In the genomic region with DNA sequence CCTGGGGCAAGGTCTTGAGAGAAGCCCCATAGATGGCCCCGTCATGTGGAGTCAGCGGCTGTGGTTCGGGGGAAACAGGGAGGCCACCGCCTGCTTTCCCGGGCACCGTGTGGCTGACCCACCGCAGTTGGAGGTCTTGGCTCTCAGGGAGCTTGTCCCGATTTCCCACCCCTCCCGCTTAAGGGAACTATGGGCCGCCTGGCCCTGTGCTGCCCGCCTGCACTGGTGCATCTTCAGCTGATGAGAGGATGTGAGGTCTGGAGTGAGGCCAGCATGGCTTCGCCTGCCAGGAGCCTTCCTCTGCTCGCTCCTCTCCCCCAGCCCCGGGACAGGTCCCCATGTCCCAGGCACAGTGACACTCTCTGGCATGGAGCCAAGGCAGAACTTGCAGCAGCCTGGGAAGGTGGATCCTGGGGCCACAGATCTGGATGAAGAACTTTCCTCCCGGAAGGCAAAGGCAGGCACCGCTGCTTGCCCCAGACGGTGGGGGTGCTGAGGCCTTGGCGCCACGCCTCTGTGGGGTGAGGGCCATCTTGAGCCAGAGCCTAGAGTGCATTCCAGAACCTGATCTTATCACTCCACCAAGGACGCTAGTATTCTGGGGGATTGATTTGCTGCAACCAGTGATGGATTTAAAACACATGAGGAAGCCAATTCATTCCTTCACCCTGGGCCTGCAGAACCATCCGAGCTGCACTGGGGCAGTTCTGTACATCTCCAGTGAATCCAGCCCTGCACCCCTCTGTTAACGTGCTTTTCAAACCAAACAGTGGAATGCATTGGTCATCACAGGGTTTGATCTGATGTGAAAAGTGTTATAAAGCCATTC, we compare ENCODE assay signal across 12 cellular contexts.
DNase-seq lines count a peak whose midpoint lies in the region; ATAC-seq and TF ChIP-seq lines count a peak whose summit lies in the region.
"Had no signal": no experiment of that assay in that cellular context is flagged by ENCODE, and none has a peak within 500 bp of the region (broad histone marks: within the 10 kb centered on the region; RNA-seq: fewer than 3 reads in every experiment).

No MANE protein-coding gene starts in this region.

- intact Hi-C loops in MCF 10A (cut with micrococcal nuclease) = no loop called here
- intact Hi-C loops in vagina (cut with DNase I) = loop anchor here (10.0 kb wide), 1 partner anchor 235 kb away; no protein-coding TSS in a partner anchor

- H3K4me3 ChIP-seq in vagina = no peak overlapping the region

- peaks cover 12% of the 10 kb centered on the region for H3K27me3 Mint-ChIP-seq in MCF 10A (ENCODE audit: insufficient read depth, unreplicated experiment)
- peaks cover 25% of the 10 kb centered on the region for H3K27me3 Mint-ChIP-seq in nephron (ENCODE audit: low read depth)
- H3K27me3 Mint-ChIP-seq: stimulated activated naive CD8-positive, alpha-beta T cell treated with anti-CD3 and anti-CD28 coated beads, Interleukin-15, Interleukin-2, amounts not matched to agents 100 ng/mL and 50 ng/mL, for 24 hours had no signal

- no peak overlapping the region for H3K4me3 Mint-ChIP-seq in MCF 10A (ENCODE audit: unreplicated experiment)
- H3K4me3 Mint-ChIP-seq in nephron = no peak overlapping the region
- H3K4me3 Mint-ChIP-seq: dendritic cell treated with granulocyte-macrophage colony-stimulating factor and Interleukin-4, amounts not matched to agents 40 ng/mL and 50 ng/mL, for 4 days; stimulated activated naive CD8-positive, alpha-beta T cell treated with anti-CD3 and anti-CD28 coated beads, Interleukin-15, Interleukin-2, amounts not matched to agents 100 ng/mL and 50 ng/mL, for 24 hours; T-helper 2 cell treated with Interferon-gamma antibody and Interleukin-4, amounts not matched to agents 5 μg/mL and 100 μg/mL, for 36 hours had no signal

- H3K36me3 Mint-ChIP-seq in MCF 10A (ENCODE audit: insufficient read depth, unreplicated experiment) (no peaks in the 10 kb centered on the region), nephron (ENCODE audit: low read depth) (peaks cover 4% of the 10 kb centered on the region)

- H3K9me3 ChIP-seq in vagina = no peaks in the 10 kb centered on the region

- no peak for TF ChIP-seq POLR2A in vagina (IDR thresholded peaks at IDR 0.05)

- no peaks in the 10 kb centered on the region for H3K27me3 ChIP-seq in vagina

- in situ Hi-C loops in T47D (cut with HindIII; ENCODE audit: low pct_unique_long_range_greater_than_20kb, low sequenced_read_pairs) = no loop called here

- H3K27ac Mint-ChIP-seq in MCF 10A (ENCODE audit: low read depth, unreplicated experiment) (no peak overlapping the region), nephron (peak overlapping the region in 2 of 3 experiments; percentile 22 to 47)
- H3K27ac Mint-ChIP-seq: dendritic cell treated with granulocyte-macrophage colony-stimulating factor and Interleukin-4, amounts not matched to agents 40 ng/mL and 50 ng/mL, for 4 days; stimulated activated naive CD8-positive, alpha-beta T cell treated with anti-CD3 and anti-CD28 coated beads, Interleukin-15, Interleukin-2, amounts not matched to agents 100 ng/mL and 50 ng/mL, for 24 hours; T-helper 2 cell treated with Interferon-gamma antibody and Interleukin-4, amounts not matched to agents 5 μg/mL and 100 μg/mL, for 36 hours had no signal

- ATAC-seq in esophagus mucosa = peak; percentile 21
- no peak for ATAC-seq in stimulated activated naive CD8-positive, alpha-beta T cell treated with anti-CD3 and anti-CD28 coated beads, Interleukin-15, Interleukin-2, amounts not matched to agents 100 U/mL and 50 U/mL, for 24 hours

- H3K4me1 Mint-ChIP-seq in MCF 10A (ENCODE audit: insufficient read depth, unreplicated experiment) = no peaks in the 10 kb centered on the region
- H3K4me1 Mint-ChIP-seq in nephron = peaks cover 6% of the 10 kb centered on the region

- no peaks in the 10 kb centered on the region for H3K36me3 ChIP-seq in vagina

- CTCF ChIA-PET in MCF 10A (lab: Yijun Ruan, JAX) = interaction anchor here (0.6 kb wide), 1 partner anchor 204 kb away, joined by 4 read pairs; no protein-coding TSS in a partner anchor

- no peak for TF ChIP-seq CTCF in MCF 10A (IDR thresholded peaks at IDR 0.05; ENCODE audit: unreplicated experiment)
- no peak for TF ChIP-seq CTCF in nephron (IDR thresholded peaks at IDR 0.05; ENCODE audit: unreplicated experiment in 3 of 3)
- TF ChIP-seq CTCF in vagina (IDR thresholded peaks at IDR 0.05) = no peak

- no TSS peak for BruUV-seq in MCF 10A (replicated peaks; lab: Mats Ljungman, UMichigan)

- no peaks in the 10 kb centered on the region for H3K9me3 Mint-ChIP-seq in MCF 10A (ENCODE audit: unreplicated experiment)
- peaks cover 5% of the 10 kb centered on the region for H3K9me3 Mint-ChIP-seq in nephron
- H3K9me3 Mint-ChIP-seq: dendritic cell treated with granulocyte-macrophage colony-stimulating factor and Interleukin-4, amounts not matched to agents 40 ng/mL and 50 ng/mL, for 4 days; stimulated activated naive CD8-positive, alpha-beta T cell treated with anti-CD3 and anti-CD28 coated beads, Interleukin-15, Interleukin-2, amounts not matched to agents 100 ng/mL and 50 ng/mL, for 24 hours; T-helper 2 cell treated with Interferon-gamma antibody and Interleukin-4, amounts not matched to agents 5 μg/mL and 100 μg/mL, for 36 hours had no signal

- peaks cover 24% of the 10 kb centered on the region for H3K4me1 ChIP-seq in vagina

- DNase-seq in T47D (ENCODE audit: low read depth in 1 of 2, low spot score in 1 of 2) = peak; percentile 48 to 69
- DNase-seq in MCF 10A (ENCODE audit: unreplicated experiment) = no peak
- DNase-seq in vagina (ENCODE audit: extremely low spot score in 2 of 2) = no peak
- DNase-seq in SHP77 (lab: John Stamatoyannopoulos, UW) = no peak
- no peak for DNase-seq in NCI-H1436 treated with DMSO at 0.1 percent for 48 hours (lab: John Stamatoyannopoulos, UW)
- no peak for DNase-seq in stimulated activated naive CD8-positive, alpha-beta T cell treated with anti-CD3 and anti-CD28 coated beads, Interleukin-15, Interleukin-2, amounts not matched to agents 100 U/mL and 50 U/mL, for 24 hours
- DNase-seq: activated T-cell treated with anti-CD3 and anti-CD28 coated beads for 4 hours had no signal

- POLR2A ChIA-PET in MCF 10A (lab: Yijun Ruan, JAX) = no interaction called here

- peak overlapping the region; percentile 45 for H3K27ac ChIP-seq in vagina

Comparison
In these comparisons a context has a peak if more than half of its experiments do, and no peak if none do; other contexts are left out.
1. DNase-seq: peak in T47D (2 of 2); none in MCF 10A (single experiment), vagina (0 of 2), SHP77 (0 of 2), NCI-H1436 treated with DMSO at 0.1 percent for 48 hours (single experiment) and stimulated activated naive CD8-positive, alpha-beta T cell treated with anti-CD3 and anti-CD28 coated beads, Interleukin-15, Interleukin-2, amounts not matched to agents 100 U/mL and 50 U/mL, for 24 hours (single experiment).